Comparison of ENCODE assay signal across 13 cellular contexts in the genomic region with DNA sequence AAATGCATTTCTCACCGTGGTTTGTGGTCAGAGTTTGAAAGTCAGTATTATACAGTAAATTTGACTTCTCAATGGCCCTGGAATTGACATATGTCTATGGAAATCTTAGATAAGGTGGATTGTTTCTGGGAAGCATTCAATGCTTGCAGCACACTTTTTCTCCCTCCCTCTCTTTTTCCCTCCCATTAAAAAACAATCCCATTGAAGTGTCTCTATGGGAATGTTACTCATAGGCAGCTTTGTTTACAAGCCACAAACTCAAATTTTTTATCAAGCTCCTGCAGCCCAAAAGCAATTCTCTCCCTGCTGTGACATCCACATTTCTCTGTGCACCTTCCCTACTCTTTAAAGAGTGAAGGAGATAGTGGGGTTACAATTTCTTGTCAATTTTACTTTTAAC.
DNase-seq lines count a peak whose midpoint lies in the region; TF ChIP-seq lines count a peak whose summit lies in the region.
"Had no signal": no experiment of that assay in that cellular context is flagged by ENCODE, and none has a peak within 500 bp of the region (broad histone marks: within the 10 kb centered on the region; RNA-seq: fewer than 3 reads in every experiment).

No MANE protein-coding gene starts in this region.

- TF ChIP-seq CTCF in adrenal gland (IDR thresholded peaks at IDR 0.05): no peak

- H3K9me3 ChIP-seq in adrenal gland (replicated peaks in 1 of 3) (no peaks in the 10 kb centered on the region), iPS-20b (ENCODE audit: insufficient read depth, low read depth, low read length) (no peaks in the 10 kb centered on the region)
- H3K9me3 ChIP-seq: A549 had no signal

- intact Hi-C loops in adrenal gland (cut with DNase I): loop anchor here in 1 of 2 donors (10.0 kb wide), 1 partner anchor 156 kb away; no protein-coding TSS in a partner anchor

- DNase-seq in M059J (ENCODE audit: low read depth) (peak; percentile 21), adrenal gland (no peak), renal cortical epithelial cell (ENCODE audit: low read depth) (peak; percentile 26), NCI-H1930 (lab: John Stamatoyannopoulos, UW) (no peak), NCI-H748 (lab: John Stamatoyannopoulos, UW; ENCODE audit: unreplicated experiment) (no peak), NCI-H226 (no peak), mucosa of gallbladder (ENCODE audit: low spot score) (no peak)
- DNase-seq: CD8-positive, alpha-beta memory T cell; DMS53; GF-D8; H7 had no signal

- WGBS in adrenal gland, 4 donors: 30 to 52% (median 36%) methylated on average over 1 of the region's 1 CpG

- H3K27me3 ChIP-seq in adrenal gland: no peaks in the 10 kb centered on the region
- no peaks in the 10 kb centered on the region for H3K27me3 ChIP-seq in iPS-20b (ENCODE audit: insufficient read depth, low read length)

- peak overlapping the region; percentile 23; the same call in 1 of the 2 replicates for H3K9ac ChIP-seq in iPS-20b (ENCODE audit: low read depth, low read length)

- H3K4me3 ChIP-seq in adrenal gland (no peak overlapping the region), iPS-20b (ENCODE audit: low read length) (no peak overlapping the region)
- H3K4me3 ChIP-seq: A549 had no signal

- peaks cover 18 to 61% of the 10 kb centered on the region in 2 donors for H3K4me1 ChIP-seq in adrenal gland (replicated peaks in 1 of 2)
- peaks cover 14% of the 10 kb centered on the region; the same call in 1 of the 2 replicates for H3K4me1 ChIP-seq in iPS-20b (ENCODE audit: insufficient read depth, low read length)

- H3K27ac ChIP-seq in adrenal gland (peak overlapping the region in 4 of 5 donors; percentile 27 to 70 (median 58)), iPS-20b (ENCODE audit: low read length) (no peak overlapping the region)

- H3K36me3 ChIP-seq in adrenal gland (replicated peaks in 1 of 2) (no peaks in the 10 kb centered on the region), iPS-20b (ENCODE audit: insufficient read depth, low read depth, low read length) (0 out of 2 replicates have a peak, but pooled peaks cover 2% of the 10 kb centered on the region)

- no peak for TF ChIP-seq POLR2A in adrenal gland (IDR thresholded peaks at IDR 0.05)

Comparison
In these comparisons a context has a peak if more than half of its experiments do, and no peak if none do; other contexts are left out.
1. DNase-seq: peak in M059J (single experiment) and renal cortical epithelial cell (single experiment); none in adrenal gland (0 of 7), NCI-H1930 (0 of 2), NCI-H748 (single experiment), NCI-H226 (single experiment) and mucosa of gallbladder (single experiment).